Comparison of ENCODE assay signal across 1 cellular context in genomic region chr19:10501971-10502523, GRCh38.
TF ChIP-seq lines count a peak whose summit lies in the region.

No MANE protein-coding gene starts in this region.

TF ChIP-seq in HepG2, 621 proteins besides CTCF, POLR2A, EP300 and RAD21 (continued from another document):
- TF ChIP-seq POLR2AphosphoS5 (IDR thresholded peaks at IDR 0.05; ENCODE audit: low read depth, low read length) (peak; percentile 20; the same call in 1 of the 2 replicates), ETV6 (CRISPR knock-in tag; conservative IDR thresholded peaks at IDR 0.05) (0 out of 2 replicates have a peak, but pooled peaks have one; percentile 12), ATM (IDR thresholded peaks at IDR 0.05; ENCODE audit: borderline replicate concordance) (no peak), ZNF781 (CRISPR knock-in tag; IDR thresholded peaks at IDR 0.05; ENCODE audit: borderline replicate concordance, not compliant biosample characterization) (peak; percentile 52), FOXA1 (IDR thresholded peaks at IDR 0.05) (no peak), FOXA1 (CRISPR knock-in tag; IDR thresholded peaks at IDR 0.05) (0 out of 2 replicates have a peak, but pooled peaks have one; percentile 4), GLI4 (CRISPR knock-in tag; IDR thresholded peaks at IDR 0.05; ENCODE audit: borderline replicate concordance) (peak; percentile 0; the same call in 1 of the 2 replicates), KDM4B (CRISPR knock-in tag; IDR thresholded peaks at IDR 0.05) (peak; percentile 83; the same call in 1 of the 2 replicates), AKAP8 (CRISPR knock-in tag; IDR thresholded peaks at IDR 0.05) (no peak), NR2F6 (IDR thresholded peaks at IDR 0.05) (no peak), NR2F6 (CRISPR knock-in tag; IDR thresholded peaks at IDR 0.05) (0 out of 2 replicates have a peak, but pooled peaks have one; percentile 7), ATF2 (CRISPR knock-in tag; IDR thresholded peaks at IDR 0.05) (no peak), SP4 (CRISPR knock-in tag; IDR thresholded peaks at IDR 0.05) (no peak), ZNF749 (CRISPR knock-in tag; IDR thresholded peaks at IDR 0.05; ENCODE audit: borderline replicate concordance) (no peak), GATAD2A (CRISPR knock-in tag; IDR thresholded peaks at IDR 0.05) (peak; percentile 38; the same call in 1 of the 2 replicates), TEAD3 (CRISPR knock-in tag; optimal IDR thresholded peaks at IDR 0.05; ENCODE audit: borderline replicate concordance) (peak; percentile 31), GABPB1 (CRISPR knock-in tag; IDR thresholded peaks at IDR 0.05) (peak; percentile 42), ZKSCAN5 (CRISPR knock-in tag; IDR thresholded peaks at IDR 0.05) (no peak), ZNF484 (CRISPR knock-in tag; IDR thresholded peaks at IDR 0.05; ENCODE audit: borderline replicate concordance, low read depth) (no peak), ZBTB7B (CRISPR knock-in tag; IDR thresholded peaks at IDR 0.05) (peak; percentile 58; the same call in 1 of the 2 replicates), KLF13 (CRISPR knock-in tag; IDR thresholded peaks at IDR 0.05) (peak; percentile 18; the same call in 1 of the 2 replicates), SOX5 (CRISPR knock-in tag; IDR thresholded peaks at IDR 0.05; ENCODE audit: borderline replicate concordance) (no peak), JARID2 (CRISPR knock-in tag; IDR thresholded peaks at IDR 0.05; ENCODE audit: insufficient replicate concordance) (peak; percentile 52), RBM39 (IDR thresholded peaks at IDR 0.05; ENCODE audit: low read depth, low read length, poor library complexity, severe bottlenecking) (peak; percentile 38), ZNF687 (CRISPR knock-in tag; IDR thresholded peaks at IDR 0.05) (peak; percentile 81), FOXJ3 (CRISPR knock-in tag; IDR thresholded peaks at IDR 0.05; ENCODE audit: borderline replicate concordance) (no peak), SSRP1 (CRISPR knock-in tag; IDR thresholded peaks at IDR 0.05) (0 out of 2 replicates have a peak, but pooled peaks have one; percentile 49), ZNF792 (CRISPR knock-in tag; IDR thresholded peaks at IDR 0.05) (peak; percentile 43; the same call in 1 of the 2 replicates), ZMYM3 (CRISPR knock-in tag; IDR thresholded peaks at IDR 0.05) (no peak), REXO4 (CRISPR knock-in tag; IDR thresholded peaks at IDR 0.05; ENCODE audit: borderline replicate concordance) (no peak), MAFF (IDR thresholded peaks at IDR 0.05; ENCODE audit: low read depth, low read length) (no peak), MEF2D (CRISPR knock-in tag; IDR thresholded peaks at IDR 0.05) (peak; percentile 20; the same call in 1 of the 2 replicates), NR2F2 (IDR thresholded peaks at IDR 0.05; ENCODE audit: borderline replicate concordance, low read depth) (0 out of 2 replicates have a peak, but pooled peaks have one; percentile 12), IKZF5 (CRISPR knock-in tag; IDR thresholded peaks at IDR 0.05) (peak; percentile 68; the same call in 1 of the 2 replicates), ZNF501 (CRISPR knock-in tag; IDR thresholded peaks at IDR 0.05) (peak; percentile 19; the same call in 1 of the 2 replicates), TMF1 (CRISPR knock-in tag; IDR thresholded peaks at IDR 0.05; ENCODE audit: low read depth) (no peak), ZNF883 (CRISPR knock-in tag; IDR thresholded peaks at IDR 0.05; ENCODE audit: not compliant biosample characterization) (peak; percentile 41), MEIS2 (CRISPR knock-in tag; IDR thresholded peaks at IDR 0.05) (0 out of 2 replicates have a peak, but pooled peaks have one; percentile 7), ZNF280B (CRISPR knock-in tag; IDR thresholded peaks at IDR 0.05; ENCODE audit: borderline replicate concordance) (0 out of 2 replicates have a peak, but pooled peaks have one; percentile 17), ZNF879 (CRISPR knock-in tag; IDR thresholded peaks at IDR 0.05) (no peak), HNRNPL (IDR thresholded peaks at IDR 0.05; ENCODE audit: low read depth, low read length) (peak; percentile 100), HNRNPLL (IDR thresholded peaks at IDR 0.05; ENCODE audit: low read depth, low read length, poor library complexity, severe bottlenecking) (peak; percentile 6), ZNF225 (CRISPR knock-in tag; IDR thresholded peaks at IDR 0.05) (peak; percentile 12; the same call in 1 of the 2 replicates), ZNF790 (CRISPR knock-in tag; IDR thresholded peaks at IDR 0.05; ENCODE audit: borderline replicate concordance) (no peak), ELF1 (CRISPR knock-in tag; IDR thresholded peaks at IDR 0.05) (peak; percentile 10; the same call in 1 of the 2 replicates), ZHX1 (CRISPR knock-in tag; IDR thresholded peaks at IDR 0.05; ENCODE audit: low read depth) (no peak), KLF11 (CRISPR knock-in tag; IDR thresholded peaks at IDR 0.05) (0 out of 2 replicates have a peak, but pooled peaks have one; percentile 16), AGO2 (optimal IDR thresholded peaks at IDR 0.05; ENCODE audit: low read depth, low read length) (peak; percentile 86), ZNF138 (CRISPR knock-in tag; IDR thresholded peaks at IDR 0.05; ENCODE audit: low read depth) (0 out of 2 replicates have a peak, but pooled peaks have one; percentile 53), SMAD3 (CRISPR knock-in tag; IDR thresholded peaks at IDR 0.05) (peak; percentile 25; the same call in 1 of the 2 replicates), ARHGAP35 (CRISPR knock-in tag; IDR thresholded peaks at IDR 0.05; ENCODE audit: borderline replicate concordance) (peak; percentile 80), TGIF2 (CRISPR knock-in tag; IDR thresholded peaks at IDR 0.05) (peak; percentile 21; the same call in 1 of the 2 replicates)
- TF ChIP-seq, protein P1, sequence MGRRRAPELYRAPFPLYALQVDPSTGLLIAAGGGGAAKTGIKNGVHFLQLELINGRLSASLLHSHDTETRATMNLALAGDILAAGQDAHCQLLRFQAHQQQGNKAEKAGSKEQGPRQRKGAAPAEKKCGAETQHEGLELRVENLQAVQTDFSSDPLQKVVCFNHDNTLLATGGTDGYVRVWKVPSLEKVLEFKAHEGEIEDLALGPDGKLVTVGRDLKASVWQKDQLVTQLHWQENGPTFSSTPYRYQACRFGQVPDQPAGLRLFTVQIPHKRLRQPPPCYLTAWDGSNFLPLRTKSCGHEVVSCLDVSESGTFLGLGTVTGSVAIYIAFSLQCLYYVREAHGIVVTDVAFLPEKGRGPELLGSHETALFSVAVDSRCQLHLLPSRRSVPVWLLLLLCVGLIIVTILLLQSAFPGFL (CRISPR knock-in tag; IDR thresholded peaks at IDR 0.05): 0 out of 2 replicates have a peak, but pooled peaks have one; percentile 35
- TF ChIP-seq, protein P2, sequence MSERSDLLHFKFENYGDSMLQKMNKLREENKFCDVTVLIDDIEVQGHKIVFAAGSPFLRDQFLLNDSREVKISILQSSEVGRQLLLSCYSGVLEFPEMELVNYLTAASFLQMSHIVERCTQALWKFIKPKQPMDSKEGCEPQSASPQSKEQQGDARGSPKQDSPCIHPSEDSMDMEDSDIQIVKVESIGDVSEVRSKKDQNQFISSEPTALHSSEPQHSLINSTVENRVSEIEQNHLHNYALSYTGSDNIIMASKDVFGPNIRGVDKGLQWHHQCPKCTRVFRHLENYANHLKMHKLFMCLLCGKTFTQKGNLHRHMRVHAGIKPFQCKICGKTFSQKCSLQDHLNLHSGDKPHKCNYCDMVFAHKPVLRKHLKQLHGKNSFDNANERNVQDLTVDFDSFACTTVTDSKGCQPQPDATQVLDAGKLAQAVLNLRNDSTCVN (CRISPR knock-in tag; IDR thresholded peaks at IDR 0.05; ENCODE audit: borderline replicate concordance): no peak
TF ChIP-seq in HepG2: peak in this region for 61.
